In the genomic region with DNA sequence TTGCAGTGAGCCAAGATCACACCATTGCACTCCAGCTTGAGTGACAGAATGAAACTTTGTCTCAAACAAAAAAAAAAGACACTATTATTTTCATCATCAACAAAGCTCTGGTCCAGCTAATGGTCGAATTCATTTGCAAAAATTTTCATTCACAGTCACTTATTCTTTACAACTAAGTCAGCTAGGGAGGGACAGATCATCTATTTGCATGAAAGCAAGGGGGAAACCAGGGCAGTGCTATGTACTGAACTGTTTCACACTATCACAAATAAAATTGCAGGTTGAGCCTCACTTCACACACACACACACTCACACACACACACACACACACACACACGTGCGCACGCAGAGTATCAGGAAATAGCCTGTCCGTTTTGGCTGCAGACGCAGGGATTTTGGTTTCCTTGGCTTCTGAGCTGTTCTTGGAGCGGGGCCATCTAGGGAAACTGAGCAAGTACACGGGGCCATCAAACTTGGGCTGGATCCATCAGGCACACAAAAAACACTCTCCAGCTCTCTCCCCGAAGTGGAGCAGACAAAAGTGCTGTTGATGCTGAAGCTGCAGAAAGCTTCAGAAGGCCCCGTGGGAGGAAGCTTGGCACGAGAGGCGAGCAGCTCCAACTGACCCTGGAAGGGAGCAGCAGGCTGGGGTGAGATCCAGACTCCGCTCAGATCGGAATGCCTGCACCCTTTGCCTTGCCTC, we compare ENCODE assay signal across 9 cellular contexts. TPM values are rescaled to one million over a fixed set of nuclear protein-coding genes. Genes with fewer than 3 reads are reported as not detected.
DNase-seq lines count a peak whose midpoint lies in the region; ATAC-seq and TF ChIP-seq lines count a peak whose summit lies in the region.
"Had no signal": no experiment of that assay in that cellular context is flagged by ENCODE, and none has a peak within 500 bp of the region (broad histone marks: within the 10 kb centered on the region; RNA-seq: fewer than 3 reads in every experiment).

No MANE protein-coding gene starts in this region.

- DNase-seq in NCI-H1092 treated with DMSO at 0.1 percent for 48 hours (lab: John Stamatoyannopoulos, UW), result peak; percentile 80
- peak; percentile 22 to 75 (median 54) for DNase-seq in dorsolateral prefrontal cortex
- DNase-seq in medulla oblongata (ENCODE audit: extremely low spot score), result peak; percentile 69
- DNase-seq in transverse colon, result peak; percentile 30
- no peak for DNase-seq in activated naive CD4-positive, alpha-beta T cell (lab: John Stamatoyannopoulos, UW)
- DNase-seq in stimulated activated CD4-positive, alpha-beta T cell treated with anti-CD3 and anti-CD28 coated beads, Interleukin-2, amount 100 ng/mL, for 48 hours, result no peak
- DNase-seq: activated T-cell treated with anti-CD3 and anti-CD28 coated beads, Interleukin-2, amount 50 U/mL, for 48 hours; NCI-H510A had no signal

- 30 to 33% methylated on average over 1 to 14 of the region's 14 CpGs for WGBS in transverse colon (ENCODE audit: low coverage in 1 of 2), 2 donors

- peak overlapping the region in 26 of 59 donors; percentile 4 to 40 (median 24) for H3K4me3 ChIP-seq in dorsolateral prefrontal cortex
- H3K4me3 ChIP-seq in transverse colon, result no peak overlapping the region

- TF ChIP-seq POLR2A in transverse colon (IDR thresholded peaks at IDR 0.05), result no peak

- no peak for TF ChIP-seq EP300 in transverse colon (IDR thresholded peaks at IDR 0.05; ENCODE audit: low read depth)

- H3K27me3 ChIP-seq in dorsolateral prefrontal cortex (no peaks in the 10 kb centered on the region), transverse colon (no peaks in the 10 kb centered on the region)

- intact Hi-C loops in dorsolateral prefrontal cortex (cut with DNase I), result no loop called here
- intact Hi-C loops in transverse colon (cut with DNase I; ENCODE audit: low total_unique reads), result no loop called here

- no peaks in the 10 kb centered on the region for H3K36me3 ChIP-seq in transverse colon

- ATAC-seq in HG03354 (IDR thresholded peaks at IDR 0.05; ENCODE audit: poor library complexity, severe bottlenecking, unreplicated experiment), result no peak

- H3K27ac ChIP-seq in dorsolateral prefrontal cortex (peak overlapping the region in 3 of 59 donors; percentile 30 to 47 (median 37)), transverse colon (no peak overlapping the region)

- in situ Hi-C loops in transverse colon (cut with MboI; ENCODE audit: low pct_ligation_motif_present in 1 of 4, low pct_unique_long_range_greater_than_20kb in 1 of 4, low sequenced_read_pairs in 3 of 4), result no loop called here

- H3K9me3 ChIP-seq in transverse colon, result no peaks in the 10 kb centered on the region

- TF ChIP-seq CTCF in dorsolateral prefrontal cortex (IDR thresholded peaks at IDR 0.05 in 54 of 56, conservative IDR thresholded peaks at IDR 0.05 in 2 of 56; ENCODE audit: low read depth in 1 of 56, partially characterized antibody in 56 of 56), result peak in 1 of 56 donors; percentile 8
- TF ChIP-seq CTCF in transverse colon (IDR thresholded peaks at IDR 0.05), result no peak

- peaks cover 0 to 14% (median 0%) of the 10 kb centered on the region in 4 donors for H3K4me1 ChIP-seq in transverse colon

RNA-seq across cellular contexts. Expression of a gene that starts 44.3 kb away (rescaled TPM):
- total RNA-seq in dorsolateral prefrontal cortex (10 to 100 TPM; 48.6 to 93.2 (median 71.0) TPM), transverse colon (100 to 1,000 TPM in 1 of 4 donors, 10 to 100 TPM in 3; 31.8 to 126 (median 56.0) TPM)

Comparison
In these comparisons a context has a peak if more than half of its experiments do, and no peak if none do; other contexts are left out.
1. DNase-seq: peak in NCI-H1092 treated with DMSO at 0.1 percent for 48 hours (single experiment), dorsolateral prefrontal cortex (10 of 10), medulla oblongata (single experiment) and transverse colon (single experiment); none in activated naive CD4-positive, alpha-beta T cell (0 of 4) and stimulated activated CD4-positive, alpha-beta T cell treated with anti-CD3 and anti-CD28 coated beads, Interleukin-2, amount 100 ng/mL, for 48 hours (0 of 2).